ENCODE assay signal across 18 cellular contexts in genomic region chr18:22185298-22185697, GRCh38. TPM values are rescaled to one million over a fixed set of nuclear protein-coding genes. Genes with fewer than 3 reads are reported as not detected.
A peak's percentile ranks its signal among the peaks of the same experiment; 100 is the strongest.
DNase-seq lines count a peak whose midpoint lies in the region; ATAC-seq and TF ChIP-seq lines count a peak whose summit lies in the region.
"Had no signal": no experiment of that assay in that cellular context is flagged by ENCODE, and none has a peak within 500 bp of the region (broad histone marks: within the 10 kb centered on the region; RNA-seq: fewer than 3 reads in every experiment).

No MANE protein-coding gene starts in this region.

- H2AFZ ChIP-seq in hepatocyte: no peak overlapping the region

- H3K9me3 ChIP-seq in hepatocyte (ENCODE audit: low read depth) (no peaks in the 10 kb centered on the region), vagina (no peaks in the 10 kb centered on the region)
- H3K9me3 ChIP-seq: SJSA1 had no signal

- H3K4me2 ChIP-seq in hepatocyte: peak overlapping the region; percentile 34

- H3K9me3 Mint-ChIP-seq in stimulated activated memory B cell treated with anti-CD40 and anti-IgM and Interleukin-4, amounts not matched to agents 10 μg/mL and 1 μg/mL and 100 μg/mL, for 72 hours: no peaks in the 10 kb centered on the region
- no peaks in the 10 kb centered on the region for H3K9me3 Mint-ChIP-seq in stimulated activated naive B cell treated with anti-CD40 and anti-IgM and Interleukin-4, amounts not matched to agents 10 μg/mL and 1 μg/mL and 100 μg/mL, for 72 hours
- H3K9me3 Mint-ChIP-seq in activated CD8-positive, alpha-beta T cell treated with anti-CD3 and anti-CD28 coated beads for 36 hours: no peaks in the 10 kb centered on the region
- H3K9me3 Mint-ChIP-seq: activated CD4-positive, alpha-beta T cell treated with anti-CD3 and anti-CD28 coated beads, Interleukin-2, amount 10 ng/mL, durations not matched to agents 24 days and 14 days; activated naive CD8-positive, alpha-beta T cell treated with anti-CD3 and anti-CD28 coated beads for 36 hours; activated T-cell treated with anti-CD3 and anti-CD28 coated beads, Interleukin-2, amount 50 U/mL, for 4 hours had no signal

- no peak for TF ChIP-seq POLR2A in vagina (IDR thresholded peaks at IDR 0.05)

- DNase-seq in NCI-H146 (lab: John Stamatoyannopoulos, UW) (peak; percentile 83), choroid plexus epithelial cell (ENCODE audit: low read depth) (no peak), hepatocyte (ENCODE audit: low spot score) (no peak), NCI-H82 treated with DMSO at 0.1 percent for 48 hours (lab: John Stamatoyannopoulos, UW; ENCODE audit: unreplicated experiment) (no peak), vagina (ENCODE audit: extremely low spot score in 2 of 2) (no peak)
- DNase-seq in stimulated activated naive B cell treated with anti-CD40 and anti-IgM and Interleukin-4, amounts not matched to agents 10 μg/mL and 1 μg/mL and 100 μg/mL, for 72 hours: no peak
- DNase-seq in activated CD8-positive, alpha-beta T cell treated with anti-CD3 and anti-CD28 coated beads for 36 hours: no peak
- DNase-seq: activated CD4-positive, alpha-beta T cell treated with anti-CD3 and anti-CD28 coated beads, Interleukin-2, amount 10 ng/mL, durations not matched to agents 24 days and 14 days; activated naive CD8-positive, alpha-beta T cell treated with anti-CD3 and anti-CD28 coated beads for 36 hours; activated T-cell treated with anti-CD3 and anti-CD28 coated beads, Interleukin-2, amount 50 U/mL, for 4 hours; DND-41; hypothalamus; IMR-90; stimulated activated naive CD4-positive, alpha-beta T cell had no signal

- H3K36me3 Mint-ChIP-seq in stimulated activated memory B cell treated with anti-CD40 and anti-IgM and Interleukin-4, amounts not matched to agents 10 μg/mL and 1 μg/mL and 100 μg/mL, for 72 hours: no peaks in the 10 kb centered on the region
- H3K36me3 Mint-ChIP-seq in stimulated activated naive B cell treated with anti-CD40 and anti-IgM and Interleukin-4, amounts not matched to agents 10 μg/mL and 1 μg/mL and 100 μg/mL, for 72 hours: no peaks in the 10 kb centered on the region
- no peaks in the 10 kb centered on the region for H3K36me3 Mint-ChIP-seq in activated CD8-positive, alpha-beta T cell treated with anti-CD3 and anti-CD28 coated beads for 36 hours (ENCODE audit: low read depth)
- H3K36me3 Mint-ChIP-seq: activated naive CD8-positive, alpha-beta T cell treated with anti-CD3 and anti-CD28 coated beads for 36 hours had no signal

- H3K4me3 ChIP-seq in choroid plexus epithelial cell (ENCODE audit: low read depth, low read length) (no peak overlapping the region), hepatocyte (no peak overlapping the region), vagina (no peak overlapping the region)
- H3K4me3 ChIP-seq: SJSA1 had no signal

- no peak overlapping the region for H3K27ac Mint-ChIP-seq in stimulated activated memory B cell treated with anti-CD40 and anti-IgM and Interleukin-4, amounts not matched to agents 10 μg/mL and 1 μg/mL and 100 μg/mL, for 72 hours
- no peak overlapping the region for H3K27ac Mint-ChIP-seq in stimulated activated naive B cell treated with anti-CD40 and anti-IgM and Interleukin-4, amounts not matched to agents 10 μg/mL and 1 μg/mL and 100 μg/mL, for 72 hours
- H3K27ac Mint-ChIP-seq in activated CD8-positive, alpha-beta T cell treated with anti-CD3 and anti-CD28 coated beads for 36 hours: no peak overlapping the region
- H3K27ac Mint-ChIP-seq: activated CD4-positive, alpha-beta T cell treated with anti-CD3 and anti-CD28 coated beads, Interleukin-2, amount 10 ng/mL, durations not matched to agents 24 days and 14 days; activated naive CD8-positive, alpha-beta T cell treated with anti-CD3 and anti-CD28 coated beads for 36 hours had no signal

- intact Hi-C loops in activated CD8-positive, alpha-beta T cell treated with anti-CD3 and anti-CD28 coated beads for 36 hours (cut with micrococcal nuclease): no loop called here
- intact Hi-C loops in vagina (cut with DNase I): loop anchor here (10.0 kb wide), 1 partner anchor 1090 kb away; no protein-coding TSS in a partner anchor

- no peak overlapping the region for H3K4me3 Mint-ChIP-seq in stimulated activated memory B cell treated with anti-CD40 and anti-IgM and Interleukin-4, amounts not matched to agents 10 μg/mL and 1 μg/mL and 100 μg/mL, for 72 hours
- no peak overlapping the region for H3K4me3 Mint-ChIP-seq in stimulated activated naive B cell treated with anti-CD40 and anti-IgM and Interleukin-4, amounts not matched to agents 10 μg/mL and 1 μg/mL and 100 μg/mL, for 72 hours
- no peak overlapping the region for H3K4me3 Mint-ChIP-seq in activated CD8-positive, alpha-beta T cell treated with anti-CD3 and anti-CD28 coated beads for 36 hours
- H3K4me3 Mint-ChIP-seq: activated CD4-positive, alpha-beta T cell treated with anti-CD3 and anti-CD28 coated beads, Interleukin-2, amount 10 ng/mL, durations not matched to agents 24 days and 14 days; activated naive CD8-positive, alpha-beta T cell treated with anti-CD3 and anti-CD28 coated beads for 36 hours; activated T-cell treated with anti-CD3 and anti-CD28 coated beads, Interleukin-2, amount 50 U/mL, for 4 hours had no signal

- peaks cover 98% of the 10 kb centered on the region for H3K79me2 ChIP-seq in hepatocyte

- H3K9me2 ChIP-seq in hepatocyte (replicated peaks; ENCODE audit: insufficient read depth): no peaks in the 10 kb centered on the region

- 79% methylated on average over 7 of the region's 7 CpGs for WGBS in hepatocyte (ENCODE audit: low lambda C conversion rate, missing lambda C conversion rate)

- peak; percentile 29 for TF ChIP-seq CTCF in choroid plexus epithelial cell (conservative IDR thresholded peaks at IDR 0.05; ENCODE audit: low read depth, low read length)
- TF ChIP-seq CTCF in hepatocyte (IDR thresholded peaks at IDR 0.05; ENCODE audit: poor library complexity): no peak
- TF ChIP-seq CTCF in activated CD8-positive, alpha-beta T cell treated with anti-CD3 and anti-CD28 coated beads for 36 hours (IDR thresholded peaks at IDR 0.05): no peak
- no peak for TF ChIP-seq CTCF in vagina (IDR thresholded peaks at IDR 0.05)

- H3K4me1 ChIP-seq in hepatocyte (ENCODE audit: insufficient read depth) (peaks cover 86% of the 10 kb centered on the region), vagina (no peaks in the 10 kb centered on the region)

- peak; percentile 43 for ATAC-seq in stimulated activated memory B cell treated with anti-CD40 and anti-IgM and Interleukin-4, amounts not matched to agents 10 μg/mL and 1 μg/mL and 100 μg/mL, for 72 hours
- no peak for ATAC-seq in stimulated activated naive B cell treated with anti-CD40 and anti-IgM and Interleukin-4, amounts not matched to agents 10 μg/mL and 1 μg/mL and 100 μg/mL, for 72 hours (replicated peaks)
- ATAC-seq in activated CD8-positive, alpha-beta T cell treated with anti-CD3 and anti-CD28 coated beads for 36 hours: no peak
- ATAC-seq: activated T-cell treated with anti-CD3 and anti-CD28 coated beads, Interleukin-2, amount 50 U/mL, for 4 hours had no signal

- no peaks in the 10 kb centered on the region for H3K36me3 ChIP-seq in hepatocyte (replicated peaks; ENCODE audit: insufficient read depth, low read depth)
- no peaks in the 10 kb centered on the region for H3K36me3 ChIP-seq in vagina

- no peaks in the 10 kb centered on the region for H3K27me3 ChIP-seq in hepatocyte
- H3K27me3 ChIP-seq in vagina: no peaks in the 10 kb centered on the region
- H3K27me3 ChIP-seq: SJSA1 had no signal

- H3K27ac ChIP-seq in hepatocyte (peak overlapping the region; percentile 94), vagina (no peak overlapping the region)
- H3K27ac ChIP-seq: epithelial cell of prostate, SJSA1 had no signal

- H3K27me3 Mint-ChIP-seq in stimulated activated memory B cell treated with anti-CD40 and anti-IgM and Interleukin-4, amounts not matched to agents 10 μg/mL and 1 μg/mL and 100 μg/mL, for 72 hours: peaks cover 9% of the 10 kb centered on the region
- peaks cover 12 to 17% of the 10 kb centered on the region in 2 donors for H3K27me3 Mint-ChIP-seq in stimulated activated naive B cell treated with anti-CD40 and anti-IgM and Interleukin-4, amounts not matched to agents 10 μg/mL and 1 μg/mL and 100 μg/mL, for 72 hours
- peaks cover 4% of the 10 kb centered on the region for H3K27me3 Mint-ChIP-seq in activated CD8-positive, alpha-beta T cell treated with anti-CD3 and anti-CD28 coated beads for 36 hours

- no peaks in the 10 kb centered on the region for H3K4me1 Mint-ChIP-seq in stimulated activated memory B cell treated with anti-CD40 and anti-IgM and Interleukin-4, amounts not matched to agents 10 μg/mL and 1 μg/mL and 100 μg/mL, for 72 hours
- H3K4me1 Mint-ChIP-seq in stimulated activated naive B cell treated with anti-CD40 and anti-IgM and Interleukin-4, amounts not matched to agents 10 μg/mL and 1 μg/mL and 100 μg/mL, for 72 hours: no peaks in the 10 kb centered on the region
- no peaks in the 10 kb centered on the region for H3K4me1 Mint-ChIP-seq in activated CD8-positive, alpha-beta T cell treated with anti-CD3 and anti-CD28 coated beads for 36 hours (ENCODE audit: low read depth)
- H3K4me1 Mint-ChIP-seq: activated CD4-positive, alpha-beta T cell treated with anti-CD3 and anti-CD28 coated beads, Interleukin-2, amount 10 ng/mL, durations not matched to agents 24 days and 14 days; activated naive CD8-positive, alpha-beta T cell treated with anti-CD3 and anti-CD28 coated beads for 36 hours had no signal

- POLR2A ChIA-PET in activated CD8-positive, alpha-beta T cell treated with anti-CD3 and anti-CD28 coated beads for 36 hours (lab: Charles Lee): no interaction called here

- CTCF ChIA-PET in activated CD8-positive, alpha-beta T cell treated with anti-CD3 and anti-CD28 coated beads for 36 hours (lab: Charles Lee): interaction anchor here (0.8 kb wide), 1 partner anchor 34 kb away, joined by 3 read pairs; no protein-coding TSS in a partner anchor

- peaks cover 49% of the 10 kb centered on the region for H4K20me1 ChIP-seq in hepatocyte (ENCODE audit: insufficient read depth, poor library complexity, severe bottlenecking)

RNA-seq across cellular contexts. Expression of gene GATA6, which starts 15.9 kb away (rescaled TPM):
- 122 and 125 TPM in 2 replicates for total RNA-seq in hepatocyte
- polyA plus RNA-seq in hepatocyte: 116 and 128 TPM in 2 replicates
- not detected for total RNA-seq in activated CD8-positive, alpha-beta T cell treated with anti-CD3 and anti-CD28 coated beads for 36 hours
- total RNA-seq in vagina: 9.8 TPM
- total RNA-seq: activated CD4-positive, alpha-beta T cell treated with anti-CD3 and anti-CD28 coated beads, Interleukin-2, amount 10 ng/mL, durations not matched to agents 24 days and 14 days; activated naive CD8-positive, alpha-beta T cell treated with anti-CD3 and anti-CD28 coated beads for 36 hours had no signal
- polyA plus RNA-seq: neural cell had no signal

Comparison
In these comparisons a context has a peak if more than half of its experiments do, and no peak if none do; other contexts are left out.
1. RNA of gene GATA6, which starts 15.9 kb away (total RNA-seq): 122 to 125 TPM in hepatocyte; 9.8 TPM in vagina (single experiment) and not detected in activated CD8-positive, alpha-beta T cell treated with anti-CD3 and anti-CD28 coated beads for 36 hours; every median in the first group is over 10 times any median in the second.